ENCODE assay signal across 1 cellular context in the genomic region with DNA sequence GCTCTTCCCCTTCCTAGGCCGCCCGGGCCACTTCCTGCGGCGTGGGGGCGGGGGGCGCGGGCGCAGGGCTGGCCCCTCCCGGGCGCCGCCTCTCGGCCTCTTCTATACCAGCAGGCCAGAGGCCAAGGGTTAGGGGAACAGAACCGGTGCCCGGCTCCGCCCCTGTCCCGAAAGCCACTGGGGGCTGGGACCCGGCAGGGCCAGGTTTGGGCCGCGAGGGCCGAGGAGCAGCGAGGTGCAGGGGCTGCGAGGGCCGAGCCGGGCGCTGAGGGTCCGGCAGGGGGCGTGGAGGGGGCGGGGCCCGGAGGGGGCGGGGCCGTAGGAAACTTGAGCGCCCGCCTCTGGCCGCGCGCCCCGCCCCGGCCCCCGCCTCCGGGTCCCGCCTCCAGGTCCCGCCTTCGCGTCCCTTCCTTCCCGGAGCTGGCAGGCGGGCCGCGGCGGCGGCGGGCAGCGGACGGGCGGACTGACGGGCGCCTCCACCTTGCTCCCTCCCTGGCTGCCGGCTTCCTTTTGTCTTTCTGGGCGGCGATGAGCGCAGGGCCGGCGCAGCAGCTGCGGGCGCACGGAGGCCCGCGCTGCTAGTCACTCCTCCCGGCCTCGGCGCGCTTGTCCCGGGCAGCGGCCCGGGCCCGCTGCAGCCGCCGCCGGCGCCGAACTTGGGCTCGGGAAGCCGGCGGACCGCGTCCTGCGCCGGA.
A peak's percentile ranks its signal among the peaks of the same experiment; 100 is the strongest.
TF ChIP-seq lines count a peak whose summit lies in the region.

A gene (plus strand): TSS at position 426 of the 695 bp plus-strand sequence. CDS start 116,854 bp downstream, outside the sequence.

TF ChIP-seq in HepG2, 621 proteins besides CTCF, POLR2A, EP300 and RAD21 (continued from another document and continues in another):
- TF ChIP-seq HOXD1 (CRISPR knock-in tag; IDR thresholded peaks at IDR 0.05) (peak; percentile 25; the same call in 1 of the 2 replicates), SP5 (CRISPR knock-in tag; IDR thresholded peaks at IDR 0.05; ENCODE audit: borderline replicate concordance, low read depth) (peak; percentile 96), NFYC (CRISPR knock-in tag; IDR thresholded peaks at IDR 0.05) (no peak), HNRNPH1 (optimal IDR thresholded peaks at IDR 0.05; ENCODE audit: low read depth, low read length) (no peak), MEF2D (CRISPR knock-in tag; IDR thresholded peaks at IDR 0.05) (no peak), SNAI1 (CRISPR knock-in tag; IDR thresholded peaks at IDR 0.05; ENCODE audit: borderline replicate concordance) (no peak), GABPB1 (CRISPR knock-in tag; IDR thresholded peaks at IDR 0.05) (peak; percentile 87), ZNF577 (CRISPR knock-in tag; IDR thresholded peaks at IDR 0.05; ENCODE audit: borderline replicate concordance, low read depth) (no peak), SP1 (IDR thresholded peaks at IDR 0.05) (no peak), SP1 (CRISPR knock-in tag; IDR thresholded peaks at IDR 0.05) (peak; percentile 90), SUZ12 (IDR thresholded peaks at IDR 0.05; ENCODE audit: low read depth, low read length) (no peak), ZNF382 (CRISPR knock-in tag; IDR thresholded peaks at IDR 0.05; ENCODE audit: borderline replicate concordance) (no peak), SRY (CRISPR knock-in tag; IDR thresholded peaks at IDR 0.05) (no peak), MIER3 (CRISPR knock-in tag; IDR thresholded peaks at IDR 0.05; ENCODE audit: borderline replicate concordance) (0 out of 2 replicates have a peak, but pooled peaks have one; percentile 43), ZNF75D (CRISPR knock-in tag; IDR thresholded peaks at IDR 0.05; ENCODE audit: borderline replicate concordance) (no peak), DPF2 (CRISPR knock-in tag; IDR thresholded peaks at IDR 0.05; ENCODE audit: borderline replicate concordance, low read depth) (0 out of 2 replicates have a peak, but pooled peaks have one; percentile 21), ARNT (IDR thresholded peaks at IDR 0.05) (no peak), ZBTB8A (CRISPR knock-in tag; IDR thresholded peaks at IDR 0.05; ENCODE audit: borderline replicate concordance, low read depth) (no peak), GATAD2A (CRISPR knock-in tag; IDR thresholded peaks at IDR 0.05) (peak; percentile 70), EED (CRISPR knock-in tag; IDR thresholded peaks at IDR 0.05) (no peak), IKZF1 (IDR thresholded peaks at IDR 0.05) (no peak), HOXA7 (CRISPR knock-in tag; IDR thresholded peaks at IDR 0.05) (no peak), IRF2 (CRISPR knock-in tag; IDR thresholded peaks at IDR 0.05) (peak; percentile 19; the same call in 1 of the 2 replicates), PTBP1 (IDR thresholded peaks at IDR 0.05; ENCODE audit: low read depth, low read length, poor library complexity, severe bottlenecking) (peak; percentile 11), MIER2 (CRISPR knock-in tag; IDR thresholded peaks at IDR 0.05) (no peak), ZNF672 (CRISPR knock-in tag; IDR thresholded peaks at IDR 0.05) (no peak), RBAK (CRISPR knock-in tag; IDR thresholded peaks at IDR 0.05) (no peak)
- TF ChIP-seq, protein P1, sequence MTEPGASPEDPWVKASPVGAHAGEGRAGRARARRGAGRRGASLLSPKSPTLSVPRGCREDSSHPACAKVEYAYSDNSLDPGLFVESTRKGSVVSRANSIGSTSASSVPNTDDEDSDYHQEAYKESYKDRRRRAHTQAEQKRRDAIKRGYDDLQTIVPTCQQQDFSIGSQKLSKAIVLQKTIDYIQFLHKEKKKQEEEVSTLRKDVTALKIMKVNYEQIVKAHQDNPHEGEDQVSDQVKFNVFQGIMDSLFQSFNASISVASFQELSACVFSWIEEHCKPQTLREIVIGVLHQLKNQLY (CRISPR knock-in tag; IDR thresholded peaks at IDR 0.05) = 0 out of 2 replicates have a peak, but pooled peaks have one; percentile 21
- TF ChIP-seq, protein P2, sequence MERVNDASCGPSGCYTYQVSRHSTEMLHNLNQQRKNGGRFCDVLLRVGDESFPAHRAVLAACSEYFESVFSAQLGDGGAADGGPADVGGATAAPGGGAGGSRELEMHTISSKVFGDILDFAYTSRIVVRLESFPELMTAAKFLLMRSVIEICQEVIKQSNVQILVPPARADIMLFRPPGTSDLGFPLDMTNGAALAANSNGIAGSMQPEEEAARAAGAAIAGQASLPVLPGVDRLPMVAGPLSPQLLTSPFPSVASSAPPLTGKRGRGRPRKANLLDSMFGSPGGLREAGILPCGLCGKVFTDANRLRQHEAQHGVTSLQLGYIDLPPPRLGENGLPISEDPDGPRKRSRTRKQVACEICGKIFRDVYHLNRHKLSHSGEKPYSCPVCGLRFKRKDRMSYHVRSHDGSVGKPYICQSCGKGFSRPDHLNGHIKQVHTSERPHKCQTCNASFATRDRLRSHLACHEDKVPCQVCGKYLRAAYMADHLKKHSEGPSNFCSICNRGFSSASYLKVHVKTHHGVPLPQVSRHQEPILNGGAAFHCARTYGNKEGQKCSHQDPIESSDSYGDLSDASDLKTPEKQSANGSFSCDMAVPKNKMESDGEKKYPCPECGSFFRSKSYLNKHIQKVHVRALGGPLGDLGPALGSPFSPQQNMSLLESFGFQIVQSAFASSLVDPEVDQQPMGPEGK (CRISPR knock-in tag; IDR thresholded peaks at IDR 0.05) = peak; percentile 95
- TF ChIP-seq, protein P3, sequence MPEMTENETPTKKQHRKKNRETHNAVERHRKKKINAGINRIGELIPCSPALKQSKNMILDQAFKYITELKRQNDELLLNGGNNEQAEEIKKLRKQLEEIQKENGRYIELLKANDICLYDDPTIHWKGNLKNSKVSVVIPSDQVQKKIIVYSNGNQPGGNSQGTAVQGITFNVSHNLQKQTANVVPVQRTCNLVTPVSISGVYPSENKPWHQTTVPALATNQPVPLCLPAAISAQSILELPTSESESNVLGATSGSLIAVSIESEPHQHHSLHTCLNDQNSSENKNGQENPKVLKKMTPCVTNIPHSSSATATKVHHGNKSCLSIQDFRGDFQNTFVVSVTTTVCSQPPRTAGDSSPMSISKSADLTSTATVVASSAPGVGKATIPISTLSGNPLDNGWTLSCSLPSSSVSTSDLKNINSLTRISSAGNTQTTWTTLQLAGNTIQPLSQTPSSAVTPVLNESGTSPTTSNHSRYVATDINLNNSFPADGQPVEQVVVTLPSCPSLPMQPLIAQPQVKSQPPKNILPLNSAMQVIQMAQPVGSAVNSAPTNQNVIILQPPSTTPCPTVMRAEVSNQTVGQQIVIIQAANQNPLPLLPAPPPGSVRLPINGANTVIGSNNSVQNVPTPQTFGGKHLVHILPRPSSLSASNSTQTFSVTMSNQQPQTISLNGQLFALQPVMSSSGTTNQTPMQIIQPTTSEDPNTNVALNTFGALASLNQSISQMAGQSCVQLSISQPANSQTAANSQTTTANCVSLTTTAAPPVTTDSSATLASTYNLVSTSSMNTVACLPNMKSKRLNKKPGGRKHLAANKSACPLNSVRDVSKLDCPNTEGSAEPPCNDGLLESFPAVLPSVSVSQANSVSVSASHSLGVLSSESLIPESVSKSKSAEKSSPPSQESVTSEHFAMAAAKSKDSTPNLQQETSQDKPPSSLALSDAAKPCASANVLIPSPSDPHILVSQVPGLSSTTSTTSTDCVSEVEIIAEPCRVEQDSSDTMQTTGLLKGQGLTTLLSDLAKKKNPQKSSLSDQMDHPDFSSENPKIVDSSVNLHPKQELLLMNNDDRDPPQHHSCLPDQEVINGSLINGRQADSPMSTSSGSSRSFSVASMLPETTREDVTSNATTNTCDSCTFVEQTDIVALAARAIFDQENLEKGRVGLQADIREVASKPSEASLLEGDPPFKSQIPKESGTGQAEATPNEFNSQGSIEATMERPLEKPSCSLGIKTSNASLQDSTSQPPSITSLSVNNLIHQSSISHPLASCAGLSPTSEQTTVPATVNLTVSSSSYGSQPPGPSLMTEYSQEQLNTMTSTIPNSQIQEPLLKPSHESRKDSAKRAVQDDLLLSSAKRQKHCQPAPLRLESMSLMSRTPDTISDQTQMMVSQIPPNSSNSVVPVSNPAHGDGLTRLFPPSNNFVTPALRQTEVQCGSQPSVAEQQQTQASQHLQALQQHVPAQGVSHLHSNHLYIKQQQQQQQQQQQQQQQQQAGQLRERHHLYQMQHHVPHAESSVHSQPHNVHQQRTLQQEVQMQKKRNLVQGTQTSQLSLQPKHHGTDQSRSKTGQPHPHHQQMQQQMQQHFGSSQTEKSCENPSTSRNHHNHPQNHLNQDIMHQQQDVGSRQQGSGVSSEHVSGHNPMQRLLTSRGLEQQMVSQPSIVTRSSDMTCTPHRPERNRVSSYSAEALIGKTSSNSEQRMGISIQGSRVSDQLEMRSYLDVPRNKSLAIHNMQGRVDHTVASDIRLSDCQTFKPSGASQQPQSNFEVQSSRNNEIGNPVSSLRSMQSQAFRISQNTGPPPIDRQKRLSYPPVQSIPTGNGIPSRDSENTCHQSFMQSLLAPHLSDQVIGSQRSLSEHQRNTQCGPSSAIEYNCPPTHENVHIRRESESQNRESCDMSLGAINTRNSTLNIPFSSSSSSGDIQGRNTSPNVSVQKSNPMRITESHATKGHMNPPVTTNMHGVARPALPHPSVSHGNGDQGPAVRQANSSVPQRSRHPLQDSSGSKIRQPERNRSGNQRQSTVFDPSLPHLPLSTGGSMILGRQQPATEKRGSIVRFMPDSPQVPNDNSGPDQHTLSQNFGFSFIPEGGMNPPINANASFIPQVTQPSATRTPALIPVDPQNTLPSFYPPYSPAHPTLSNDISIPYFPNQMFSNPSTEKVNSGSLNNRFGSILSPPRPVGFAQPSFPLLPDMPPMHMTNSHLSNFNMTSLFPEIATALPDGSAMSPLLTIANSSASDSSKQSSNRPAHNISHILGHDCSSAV (CRISPR knock-in tag; IDR thresholded peaks at IDR 0.05; ENCODE audit: borderline replicate concordance) = no peak
- TF ChIP-seq, protein P4, sequence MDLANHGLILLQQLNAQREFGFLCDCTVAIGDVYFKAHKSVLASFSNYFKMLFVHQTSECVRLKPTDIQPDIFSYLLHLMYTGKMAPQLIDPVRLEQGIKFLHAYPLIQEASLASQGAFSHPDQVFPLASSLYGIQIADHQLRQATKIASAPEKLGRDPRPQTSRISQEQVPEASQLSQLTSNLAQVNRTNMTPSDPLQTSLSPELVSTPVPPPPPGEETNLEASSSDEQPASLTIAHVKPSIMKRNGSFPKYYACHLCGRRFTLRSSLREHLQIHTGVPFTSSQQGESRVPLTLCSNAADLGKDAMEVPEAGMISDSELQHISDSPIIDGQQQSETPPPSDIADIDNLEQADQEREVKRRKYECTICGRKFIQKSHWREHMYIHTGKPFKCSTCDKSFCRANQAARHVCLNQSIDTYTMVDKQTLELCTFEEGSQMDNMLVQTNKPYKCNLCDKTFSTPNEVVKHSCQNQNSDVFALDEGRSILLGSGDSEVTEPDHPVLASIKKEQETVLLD (CRISPR knock-in tag; IDR thresholded peaks at IDR 0.05; ENCODE audit: low read depth) = peak; percentile 87
- TF ChIP-seq, protein P5, sequence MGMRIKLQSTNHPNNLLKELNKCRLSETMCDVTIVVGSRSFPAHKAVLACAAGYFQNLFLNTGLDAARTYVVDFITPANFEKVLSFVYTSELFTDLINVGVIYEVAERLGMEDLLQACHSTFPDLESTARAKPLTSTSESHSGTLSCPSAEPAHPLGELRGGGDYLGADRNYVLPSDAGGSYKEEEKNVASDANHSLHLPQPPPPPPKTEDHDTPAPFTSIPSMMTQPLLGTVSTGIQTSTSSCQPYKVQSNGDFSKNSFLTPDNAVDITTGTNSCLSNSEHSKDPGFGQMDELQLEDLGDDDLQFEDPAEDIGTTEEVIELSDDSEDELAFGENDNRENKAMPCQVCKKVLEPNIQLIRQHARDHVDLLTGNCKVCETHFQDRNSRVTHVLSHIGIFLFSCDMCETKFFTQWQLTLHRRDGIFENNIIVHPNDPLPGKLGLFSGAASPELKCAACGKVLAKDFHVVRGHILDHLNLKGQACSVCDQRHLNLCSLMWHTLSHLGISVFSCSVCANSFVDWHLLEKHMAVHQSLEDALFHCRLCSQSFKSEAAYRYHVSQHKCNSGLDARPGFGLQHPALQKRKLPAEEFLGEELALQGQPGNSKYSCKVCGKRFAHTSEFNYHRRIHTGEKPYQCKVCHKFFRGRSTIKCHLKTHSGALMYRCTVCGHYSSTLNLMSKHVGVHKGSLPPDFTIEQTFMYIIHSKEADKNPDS (CRISPR knock-in tag; IDR thresholded peaks at IDR 0.05) = no peak; the same call in 1 of the 2 replicates
- TF ChIP-seq, protein P6, sequence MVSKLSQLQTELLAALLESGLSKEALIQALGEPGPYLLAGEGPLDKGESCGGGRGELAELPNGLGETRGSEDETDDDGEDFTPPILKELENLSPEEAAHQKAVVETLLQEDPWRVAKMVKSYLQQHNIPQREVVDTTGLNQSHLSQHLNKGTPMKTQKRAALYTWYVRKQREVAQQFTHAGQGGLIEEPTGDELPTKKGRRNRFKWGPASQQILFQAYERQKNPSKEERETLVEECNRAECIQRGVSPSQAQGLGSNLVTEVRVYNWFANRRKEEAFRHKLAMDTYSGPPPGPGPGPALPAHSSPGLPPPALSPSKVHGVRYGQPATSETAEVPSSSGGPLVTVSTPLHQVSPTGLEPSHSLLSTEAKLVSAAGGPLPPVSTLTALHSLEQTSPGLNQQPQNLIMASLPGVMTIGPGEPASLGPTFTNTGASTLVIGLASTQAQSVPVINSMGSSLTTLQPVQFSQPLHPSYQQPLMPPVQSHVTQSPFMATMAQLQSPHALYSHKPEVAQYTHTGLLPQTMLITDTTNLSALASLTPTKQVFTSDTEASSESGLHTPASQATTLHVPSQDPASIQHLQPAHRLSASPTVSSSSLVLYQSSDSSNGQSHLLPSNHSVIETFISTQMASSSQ (IDR thresholded peaks at IDR 0.05; ENCODE audit: low read depth) = no peak
- TF ChIP-seq, protein P6 (CRISPR knock-in tag; IDR thresholded peaks at IDR 0.05; ENCODE audit: borderline replicate concordance) = peak; percentile 63; the same call in 1 of the 2 replicates
